ENCODE assay signal across 9 cellular contexts in the genomic region with DNA sequence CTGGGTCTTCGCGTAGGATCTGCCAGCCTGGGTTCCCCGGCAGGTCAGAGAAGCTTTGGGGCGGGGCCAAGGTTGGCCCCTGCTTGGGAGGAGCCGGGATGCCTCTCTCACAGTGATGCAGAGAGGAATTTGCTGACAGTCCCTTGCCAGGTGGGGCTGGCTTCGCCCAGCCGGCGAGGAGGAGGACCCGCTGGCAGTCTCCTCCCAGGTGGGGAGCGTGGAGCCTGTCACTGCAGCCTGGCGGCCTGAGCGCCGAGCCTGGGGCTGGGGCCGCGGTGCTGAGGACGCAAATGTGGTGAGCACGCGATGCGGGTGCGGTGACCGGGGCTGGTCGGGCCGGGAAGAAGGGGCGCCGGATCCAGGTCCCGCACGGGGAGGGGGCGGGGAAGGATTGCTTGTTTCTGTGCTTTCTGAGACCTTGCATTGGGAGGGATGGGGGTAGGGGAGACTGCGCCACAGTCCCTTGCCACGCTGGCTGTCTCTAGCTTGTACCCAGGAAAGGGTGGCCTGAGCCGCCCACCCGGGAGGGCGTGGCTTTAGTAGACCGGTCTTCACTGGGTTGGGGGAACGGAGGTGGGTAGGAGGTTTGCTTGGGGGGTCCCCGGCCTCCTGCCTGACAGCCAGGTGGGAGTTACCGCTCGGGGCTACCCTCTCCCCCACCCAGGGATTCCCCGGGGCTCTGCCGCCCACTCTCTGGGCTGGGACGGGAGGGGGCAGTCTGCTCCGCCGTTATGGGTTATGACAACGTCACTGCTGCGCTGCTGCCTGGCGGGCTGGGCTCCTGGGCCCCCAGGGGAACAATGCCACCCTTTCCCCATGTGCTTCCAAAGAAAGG. TPM values are rescaled to one million over a fixed set of nuclear protein-coding genes. Genes with fewer than 3 reads are reported as not detected.
DNase-seq lines count a peak whose midpoint lies in the region; ATAC-seq and TF ChIP-seq lines count a peak whose summit lies in the region.
"Had no signal": no experiment of that assay in that cellular context is flagged by ENCODE, and none has a peak within 500 bp of the region (broad histone marks: within the 10 kb centered on the region; RNA-seq: fewer than 3 reads in every experiment).

Gene TMEM63C, plus strand, starts transcription at position 196 of the 835 bp plus-strand sequence. CDS start 37,016 bp downstream, outside the sequence.

- peaks cover 34% of the 10 kb centered on the region for H3K27me3 Mint-ChIP-seq in nephron progenitor cell (ENCODE audit: low read depth, poor library complexity)

- peak; percentile 55 to 72 for DNase-seq in HL-60 (ENCODE audit: low read depth in 1 of 2, low spot score in 1 of 2)
- peak; percentile 97 for DNase-seq in NCI-H82 (lab: John Stamatoyannopoulos, UW)
- DNase-seq in activated CD8-positive, alpha-beta memory T cell treated with anti-CD3 and anti-CD28 coated beads, Interleukin-2, amount 50 U/mL, for 24 hours (ENCODE audit: extremely low read depth), result peak; percentile 31
- peak; percentile 83 for DNase-seq in nephron progenitor cell
- no peak for DNase-seq in osteoblast (ENCODE audit: insufficient read length, low spot score, missing footprints)

- no peaks in the 10 kb centered on the region for H3K9me3 ChIP-seq in esophagus (ENCODE audit: control insufficient read depth in 2 of 2, insufficient read depth in 1 of 2, low read depth in 1 of 2, low read length in 1 of 2)
- no peaks in the 10 kb centered on the region for H3K9me3 ChIP-seq in osteoblast (ENCODE audit: low read depth, low read length)

- WGBS in esophagus, 2 donors, result 0 to 1% methylated on average over 44 to 46 of the region's 46 CpGs

- no peak within 1 kb of the TSS for H3K27ac Mint-ChIP-seq in nephron progenitor cell

- H3K27me3 ChIP-seq in HL-60 (ENCODE audit: insufficient read depth, poor library complexity, severe bottlenecking), result no peaks in the 10 kb centered on the region
- H3K27me3 ChIP-seq in esophagus (ENCODE audit: control insufficient read depth in 1 of 2, insufficient read depth in 2 of 2, low read length in 2 of 2), result no peaks in the 10 kb centered on the region
- H3K27me3 ChIP-seq in osteoblast (ENCODE audit: insufficient read depth, low read length), result peaks cover 21% of the 10 kb centered on the region

- H3K36me3 ChIP-seq in esophagus (ENCODE audit: control insufficient read depth in 2 of 2, insufficient read depth in 2 of 2, low read length in 1 of 2) (no peaks in the 10 kb centered on the region), osteoblast (ENCODE audit: insufficient read depth, low read length) (no peaks in the 10 kb centered on the region)

- no peaks in the 10 kb centered on the region for H3K36me3 Mint-ChIP-seq in nephron progenitor cell (ENCODE audit: low read depth)

- peaks cover 7 to 32% of the 10 kb centered on the region in 2 donors for H3K4me1 ChIP-seq in esophagus (ENCODE audit: control insufficient read depth in 2 of 2, insufficient read depth in 2 of 2, low read length in 1 of 2)
- no peaks in the 10 kb centered on the region for H3K4me1 ChIP-seq in osteoblast (ENCODE audit: insufficient read depth, low read length)

- TF ChIP-seq CTCF in HL-60 (IDR thresholded peaks at IDR 0.05; ENCODE audit: insufficient read depth, low read length) (no peak), nephron progenitor cell (IDR thresholded peaks at IDR 0.05) (no peak), osteoblast (IDR thresholded peaks at IDR 0.05; ENCODE audit: extremely low read depth, low read depth, low read length) (no peak)

- H3K27ac ChIP-seq in HL-60 (replicated peaks) (peak within 1 kb of the TSS; percentile 27; the same call in 1 of the 2 replicates), esophagus (ENCODE audit: low read depth in 2 of 2, low read length in 1 of 2) (peak within 1 kb of the TSS in 1 of 2 donors; percentile 15), temporal lobe (ENCODE audit: low read depth, low read length) (peak within 1 kb of the TSS; percentile 27), osteoblast (ENCODE audit: low read depth, low read length) (no peak within 1 kb of the TSS)
- H3K27ac ChIP-seq: epithelial cell of prostate had no signal

- H3K4me3 ChIP-seq in HL-60 (replicated peaks; ENCODE audit: insufficient read depth, low read length) (peak within 1 kb of the TSS; percentile 75), esophagus (ENCODE audit: low read depth in 1 of 2, low read length in 2 of 2) (peak within 1 kb of the TSS; percentile 46 to 61), osteoblast (ENCODE audit: insufficient read depth, low read length) (no peak within 1 kb of the TSS)

- H3K79me2 ChIP-seq in osteoblast (ENCODE audit: insufficient read depth, low read length), result no peaks in the 10 kb centered on the region

- peak within 1 kb of the TSS; percentile 77 for H3K4me3 Mint-ChIP-seq in nephron progenitor cell

- H2AFZ ChIP-seq in osteoblast (ENCODE audit: low read length), result no peak within 1 kb of the TSS

- H3K4me2 ChIP-seq in osteoblast (ENCODE audit: insufficient read depth, low read length), result no peak within 1 kb of the TSS

- peaks cover 9% of the 10 kb centered on the region for H3K4me1 Mint-ChIP-seq in nephron progenitor cell

- H3K9me3 Mint-ChIP-seq in nephron progenitor cell, result no peaks in the 10 kb centered on the region

- peak; percentile 88 for ATAC-seq in GM18498 (IDR thresholded peaks at IDR 0.05; ENCODE audit: unreplicated experiment)

- no peaks in the 10 kb centered on the region for H4K20me1 ChIP-seq in osteoblast (ENCODE audit: insufficient read depth, low read length)

RNA-seq across cellular contexts. Expression of gene TMEM63C, which starts in this region (rescaled TPM):
- 10 to 100 TPM in 1 of 2 donors, 1 to 10 TPM in 1; 3.7 to 11.1 TPM for polyA plus RNA-seq in esophagus
- total RNA-seq in temporal lobe (11.1 TPM), osteoblast (0.72 TPM in 1 of 2 replicates, not detected in the other)
